31 cellular contexts compared by ENCODE assay signal in genomic region chr10:6516877-6517276, GRCh38.
DNase-seq lines count a peak whose midpoint lies in the region; ATAC-seq and TF ChIP-seq lines count a peak whose summit lies in the region.
"Had no signal": no experiment of that assay in that cellular context is flagged by ENCODE, and none has a peak within 500 bp of the region (broad histone marks: within the 10 kb centered on the region; RNA-seq: fewer than 3 reads in every experiment).

No MANE protein-coding gene starts in this region.

- no peak for DNase-seq in stimulated activated naive CD8-positive, alpha-beta T cell treated with anti-CD3 and anti-CD28 coated beads, Interleukin-15, Interleukin-2, amounts not matched to agents 100 U/mL and 50 U/mL, for 24 hours
- DNase-seq in naive thymus-derived CD8-positive, alpha-beta T cell: peak in 4 of 10 donors; percentile 19 to 39 (median 25)
- no peak for DNase-seq in mucosa of gallbladder (ENCODE audit: low spot score)
- no peak for DNase-seq in NCI-H2029 treated with DMSO at 0.1 percent for 48 hours (lab: John Stamatoyannopoulos, UW)
- DNase-seq in SW 1271 (lab: John Stamatoyannopoulos, UW): no peak
- no peak for DNase-seq in GM20000 (ENCODE audit: low spot score)
- DNase-seq: activated CD4-positive, alpha-beta T cell treated with anti-CD3 and anti-CD28 coated beads for 1 hour; activated effector memory CD4-positive, alpha-beta T cell treated with Interleukin-2 at 50 U/mL for 16 hours; caudate nucleus; dermis blood vessel endothelial cell; DMS 273 treated with DMSO at 0.1 percent for 48 hours; esophagus squamous epithelium; foreskin keratinocyte; kidney glomerular epithelial cell; naive B cell; NCI-H1417 treated with DMSO at 0.1 percent for 48 hours; NCI-H2081; NCI-H345; NCI-H69; occipital lobe; Right ventricle myocardium superior; stimulated activated CD4-positive, alpha-beta T cell treated with anti-CD3 and anti-CD28 coated beads, Interleukin-15, amount 100 ng/mL, for 24 hours; stimulated activated CD4-positive, alpha-beta T cell treated with anti-CD3 and anti-CD28 coated beads, Interleukin-4, amount 100 ng/mL, for 4 hours; upper lobe of right lung had no signal

- POLR2A ChIA-PET in naive thymus-derived CD8-positive, alpha-beta T cell (lab: Charles Lee): interaction anchor here (0.6 to 4.3 kb wide), 9 partner anchors 13 to 314 kb away, joined by 3 to 24 read pairs (median 5); partner anchors contain the start of gene PFKFB3

- H3K27me3 Mint-ChIP-seq in stimulated activated naive CD8-positive, alpha-beta T cell treated with anti-CD3 and anti-CD28 coated beads, Interleukin-15, Interleukin-2, amounts not matched to agents 100 ng/mL and 50 ng/mL, for 24 hours: no peaks in the 10 kb centered on the region
- H3K27me3 Mint-ChIP-seq in activated naive CD8-positive, alpha-beta T cell: no peaks in the 10 kb centered on the region
- no peaks in the 10 kb centered on the region for H3K27me3 Mint-ChIP-seq in naive thymus-derived CD8-positive, alpha-beta T cell

- no peaks in the 10 kb centered on the region for H3K9me3 Mint-ChIP-seq in stimulated activated naive CD8-positive, alpha-beta T cell treated with anti-CD3 and anti-CD28 coated beads, Interleukin-15, Interleukin-2, amounts not matched to agents 100 ng/mL and 50 ng/mL, for 24 hours
- H3K9me3 Mint-ChIP-seq in activated naive CD8-positive, alpha-beta T cell (ENCODE audit: low read depth): no peaks in the 10 kb centered on the region
- no peaks in the 10 kb centered on the region for H3K9me3 Mint-ChIP-seq in naive thymus-derived CD8-positive, alpha-beta T cell
- H3K9me3 Mint-ChIP-seq: naive B cell; stimulated activated memory B cell treated with anti-CD40 and anti-IgM and Interleukin-4, amounts not matched to agents 10 μg/mL and 1 μg/mL and 100 μg/mL, for 72 hours had no signal

- peaks cover 92% of the 10 kb centered on the region for H3K4me1 Mint-ChIP-seq in stimulated activated naive CD8-positive, alpha-beta T cell treated with anti-CD3 and anti-CD28 coated beads, Interleukin-15, Interleukin-2, amounts not matched to agents 100 ng/mL and 50 ng/mL, for 24 hours (ENCODE audit: low read depth)
- H3K4me1 Mint-ChIP-seq in activated naive CD8-positive, alpha-beta T cell (ENCODE audit: low read depth): peaks cover 95% of the 10 kb centered on the region
- H3K4me1 Mint-ChIP-seq in naive thymus-derived CD8-positive, alpha-beta T cell: peaks cover 47 to 90% (median 87%) of the 10 kb centered on the region in 4 donors
- H3K4me1 Mint-ChIP-seq: naive B cell; stimulated activated memory B cell treated with anti-CD40 and anti-IgM and Interleukin-4, amounts not matched to agents 10 μg/mL and 1 μg/mL and 100 μg/mL, for 72 hours had no signal

- H3K4me3 Mint-ChIP-seq in stimulated activated naive CD8-positive, alpha-beta T cell treated with anti-CD3 and anti-CD28 coated beads, Interleukin-15, Interleukin-2, amounts not matched to agents 100 ng/mL and 50 ng/mL, for 24 hours: no peak overlapping the region
- peak overlapping the region; percentile 15 for H3K4me3 Mint-ChIP-seq in activated naive CD8-positive, alpha-beta T cell
- H3K4me3 Mint-ChIP-seq in naive thymus-derived CD8-positive, alpha-beta T cell: peak overlapping the region in 5 of 10 donors; percentile 23 to 53 (median 43)
- H3K4me3 Mint-ChIP-seq: naive B cell; stimulated activated memory B cell treated with anti-CD40 and anti-IgM and Interleukin-4, amounts not matched to agents 10 μg/mL and 1 μg/mL and 100 μg/mL, for 72 hours; T-helper 2 cell treated with Interferon-gamma antibody and Interleukin-4, amounts not matched to agents 5 μg/mL and 100 μg/mL, for 36 hours had no signal

- peaks cover 50% of the 10 kb centered on the region for H3K36me3 Mint-ChIP-seq in stimulated activated naive CD8-positive, alpha-beta T cell treated with anti-CD3 and anti-CD28 coated beads, Interleukin-15, Interleukin-2, amounts not matched to agents 100 ng/mL and 50 ng/mL, for 24 hours (ENCODE audit: low read depth)
- H3K36me3 Mint-ChIP-seq in activated naive CD8-positive, alpha-beta T cell: peaks cover 8% of the 10 kb centered on the region
- H3K36me3 Mint-ChIP-seq in naive thymus-derived CD8-positive, alpha-beta T cell: peaks cover 0 to 53% (median 20%) of the 10 kb centered on the region in 3 donors
- H3K36me3 Mint-ChIP-seq: naive B cell; stimulated activated memory B cell treated with anti-CD40 and anti-IgM and Interleukin-4, amounts not matched to agents 10 μg/mL and 1 μg/mL and 100 μg/mL, for 72 hours had no signal

- no peak for ATAC-seq in stimulated activated naive CD8-positive, alpha-beta T cell treated with anti-CD3 and anti-CD28 coated beads, Interleukin-15, Interleukin-2, amounts not matched to agents 100 U/mL and 50 U/mL, for 24 hours
- peak; percentile 70 to 80 for ATAC-seq in naive thymus-derived CD8-positive, alpha-beta T cell
- ATAC-seq: A549; foreskin keratinocyte; GM12878; SK-N-SH treated with all-trans-retinoic acid at 6 μM for 48 hours; stimulated activated memory B cell treated with anti-CD40 and anti-IgM and Interleukin-4, amounts not matched to agents 10 μg/mL and 1 μg/mL and 100 μg/mL, for 72 hours; upper lobe of right lung had no signal

- TF ChIP-seq CTCF in GM20000 (IDR thresholded peaks at IDR 0.05; ENCODE audit: extremely low read depth, missing control alignments): no peak

- peak overlapping the region; percentile 8 for H3K27ac Mint-ChIP-seq in stimulated activated naive CD8-positive, alpha-beta T cell treated with anti-CD3 and anti-CD28 coated beads, Interleukin-15, Interleukin-2, amounts not matched to agents 100 ng/mL and 50 ng/mL, for 24 hours
- peak overlapping the region; percentile 55 for H3K27ac Mint-ChIP-seq in activated naive CD8-positive, alpha-beta T cell
- peak overlapping the region in 8 of 10 donors; percentile 49 to 82 (median 68) for H3K27ac Mint-ChIP-seq in naive thymus-derived CD8-positive, alpha-beta T cell
- H3K27ac Mint-ChIP-seq: naive B cell; stimulated activated memory B cell treated with anti-CD40 and anti-IgM and Interleukin-4, amounts not matched to agents 10 μg/mL and 1 μg/mL and 100 μg/mL, for 72 hours; T-helper 2 cell treated with Interferon-gamma antibody and Interleukin-4, amounts not matched to agents 5 μg/mL and 100 μg/mL, for 36 hours had no signal

Comparison
In these comparisons a context has a peak if more than half of its experiments do, and no peak if none do; other contexts are left out.
1. H3K27ac Mint-ChIP-seq: peak in every context shown above with its lines; median percentile 68 in naive thymus-derived CD8-positive, alpha-beta T cell; 55 in activated naive CD8-positive, alpha-beta T cell; 8 in stimulated activated naive CD8-positive, alpha-beta T cell treated with anti-CD3 and anti-CD28 coated beads, Interleukin-15, Interleukin-2, amounts not matched to agents 100 ng/mL and 50 ng/mL, for 24 hours.